Comparison of ENCODE assay signal across 10 cellular contexts in the genomic region with DNA sequence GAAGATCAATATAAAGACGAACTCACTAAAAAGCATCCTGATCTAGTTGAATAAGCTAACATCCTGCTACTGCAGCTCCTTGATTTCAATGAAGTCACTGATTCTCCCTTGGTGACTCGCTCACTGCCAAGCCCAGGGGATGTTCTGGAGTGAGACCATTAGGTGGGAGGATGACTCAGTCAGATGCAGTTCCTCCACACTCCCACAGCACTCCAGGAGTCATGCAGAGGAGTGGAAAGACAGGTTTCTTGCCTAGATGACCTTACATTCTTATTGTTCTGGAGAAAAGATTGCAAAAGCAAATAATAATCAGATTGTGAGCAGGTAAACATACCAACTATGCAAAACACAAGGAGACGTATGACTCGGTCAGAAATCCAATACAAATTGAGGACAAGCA. TPM values are rescaled to one million over a fixed set of nuclear protein-coding genes. Genes with fewer than 3 reads are reported as not detected.
A peak's percentile ranks its signal among the peaks of the same experiment; 100 is the strongest.
DNase-seq lines count a peak whose midpoint lies in the region; ATAC-seq and TF ChIP-seq lines count a peak whose summit lies in the region.
"Had no signal": no experiment of that assay in that cellular context is flagged by ENCODE, and none has a peak within 500 bp of the region (broad histone marks: within the 10 kb centered on the region; RNA-seq: fewer than 3 reads in every experiment).

No MANE protein-coding gene starts in this region.

- peak; percentile 80 for DNase-seq in AG08396 (ENCODE audit: low spot score)
- DNase-seq in HEK293T (ENCODE audit: extremely low spot score) = peak; percentile 13
- DNase-seq in astrocyte of the cerebellum (ENCODE audit: low read depth) = no peak
- no peak for DNase-seq in uterus
- DNase-seq in CD4-positive, alpha-beta memory T cell = no peak
- DNase-seq: activated CD8-positive, alpha-beta memory T cell treated with anti-CD3 and anti-CD28 coated beads, Interleukin-2, amount 50 U/mL, for 48 hours; left cardiac atrium had no signal

- H3K4me1 ChIP-seq in mesodermal cell (ENCODE audit: control insufficient read depth, insufficient read depth, low read length, poor library complexity, severe bottlenecking) = peaks cover 6% of the 10 kb centered on the region
- no peaks in the 10 kb centered on the region for H3K4me1 ChIP-seq in uterus
- H3K4me1 ChIP-seq in CD4-positive, alpha-beta memory T cell (ENCODE audit: insufficient read depth, low read length) = peaks cover 32% of the 10 kb centered on the region

- 82 to 100% methylated on average over 1 to 2 of the region's 4 CpGs for WGBS in mesodermal cell (ENCODE audit: insufficient coverage in 2 of 2), 2 experiments

- no peaks in the 10 kb centered on the region for H3K27me3 Mint-ChIP-seq in CD4-positive, alpha-beta memory T cell

- H3K27me3 ChIP-seq in uterus = no peaks in the 10 kb centered on the region
- H3K27me3 ChIP-seq in CD4-positive, alpha-beta memory T cell (ENCODE audit: insufficient read depth, low read length) = no peaks in the 10 kb centered on the region

- H3K9me3 ChIP-seq in mesodermal cell (ENCODE audit: control insufficient read depth, low read length) = no peaks in the 10 kb centered on the region
- no peaks in the 10 kb centered on the region for H3K9me3 ChIP-seq in uterus
- no peaks in the 10 kb centered on the region for H3K9me3 ChIP-seq in CD4-positive, alpha-beta memory T cell (ENCODE audit: control insufficient read depth in 1 of 2, low read length in 2 of 2)

- peaks cover 0 to 2% (median 0%) of the 10 kb centered on the region in 8 donors for H3K9me3 Mint-ChIP-seq in CD4-positive, alpha-beta memory T cell

- peak overlapping the region in 1 of 8 donors; percentile 36 for H3K4me3 Mint-ChIP-seq in CD4-positive, alpha-beta memory T cell

- H3K36me3 ChIP-seq in mesodermal cell (ENCODE audit: control insufficient read depth, insufficient read depth, low read length) (peaks cover 12% of the 10 kb centered on the region), uterus (no peaks in the 10 kb centered on the region)
- no peaks in the 10 kb centered on the region for H3K36me3 ChIP-seq in CD4-positive, alpha-beta memory T cell (ENCODE audit: insufficient read depth, low read length)

- peak overlapping the region in 2 of 7 donors; percentile 33 to 43 for H3K27ac Mint-ChIP-seq in CD4-positive, alpha-beta memory T cell

- CTCF ChIA-PET in HEK293T (lab: Yijun Ruan, JAX) = interaction anchor here (0.8 kb wide), 1 partner anchor 18 kb away, joined by 3 read pairs; no protein-coding TSS in a partner anchor
- CTCF ChIA-PET in CD4-positive, alpha-beta memory T cell (lab: Charles Lee; ENCODE audit: partially characterized antibody) = interaction anchor here (0.7 to 1.9 kb wide), 6 partner anchors 12 to 238 kb away, joined by 3 to 14 read pairs (median 4); a partner anchor contains a TSS

- TF ChIP-seq CTCF in astrocyte of the cerebellum (IDR thresholded peaks at IDR 0.05; ENCODE audit: low read depth, low read length, missing control alignments) (peak; percentile 5), uterus (IDR thresholded peaks at IDR 0.05) (no peak)

- POLR2A ChIA-PET in HEK293T (lab: Yijun Ruan, JAX) = no interaction called here
- POLR2A ChIA-PET in CD4-positive, alpha-beta memory T cell (lab: Charles Lee; ENCODE audit: partially characterized antibody) = interaction anchor here (0.6 to 1.6 kb wide), 4 partner anchors 9 to 86 kb away, joined by 3 to 6 read pairs (median 3); no protein-coding TSS in a partner anchor

- peaks cover 22 to 27% of the 10 kb centered on the region in 2 donors for H3K36me3 Mint-ChIP-seq in CD4-positive, alpha-beta memory T cell

- H3K4me3 ChIP-seq in astrocyte of the cerebellum (ENCODE audit: low read depth, low read length) (no peak overlapping the region), mesodermal cell (ENCODE audit: extremely low read depth, insufficient read depth, low read length, poor library complexity, severe bottlenecking) (no peak overlapping the region), uterus (no peak overlapping the region)
- H3K4me3 ChIP-seq in CD4-positive, alpha-beta memory T cell (ENCODE audit: low read length in 2 of 2) = no peak overlapping the region

- in situ Hi-C loops in astrocyte of the cerebellum (cut with HindIII; ENCODE audit: low sequenced_read_pairs) = no loop called here

- ATAC-seq in GM19463 (IDR thresholded peaks at IDR 0.05; ENCODE audit: unreplicated experiment) (no peak), HG03280 (IDR thresholded peaks at IDR 0.05; ENCODE audit: unreplicated experiment) (no peak)
- ATAC-seq: left cardiac atrium had no signal

- no peak for TF ChIP-seq POLR2A in uterus (IDR thresholded peaks at IDR 0.05)

- intact Hi-C loops in uterus (cut with DNase I; ENCODE audit: low total_unique reads) = no loop called here
- intact Hi-C loops in CD4-positive, alpha-beta memory T cell (cut with micrococcal nuclease) = no loop called here

- H3K27ac ChIP-seq in mesodermal cell (ENCODE audit: low read depth, low read length, severe bottlenecking) = peak overlapping the region; percentile 47
- H3K27ac ChIP-seq in uterus = no peak overlapping the region
- H3K27ac ChIP-seq in CD4-positive, alpha-beta memory T cell (ENCODE audit: low read depth, low read length) = no peak overlapping the region

- H3K4me1 Mint-ChIP-seq in CD4-positive, alpha-beta memory T cell = peaks cover 24 to 72% (median 63%) of the 10 kb centered on the region in 4 donors

TF ChIP-seq in HEK293T, 16 proteins besides CTCF, POLR2A, EP300 and RAD21:
- TF ChIP-seq TARDBP (IDR thresholded peaks at IDR 0.05) = no peak
- TF ChIP-seq, protein P1, sequence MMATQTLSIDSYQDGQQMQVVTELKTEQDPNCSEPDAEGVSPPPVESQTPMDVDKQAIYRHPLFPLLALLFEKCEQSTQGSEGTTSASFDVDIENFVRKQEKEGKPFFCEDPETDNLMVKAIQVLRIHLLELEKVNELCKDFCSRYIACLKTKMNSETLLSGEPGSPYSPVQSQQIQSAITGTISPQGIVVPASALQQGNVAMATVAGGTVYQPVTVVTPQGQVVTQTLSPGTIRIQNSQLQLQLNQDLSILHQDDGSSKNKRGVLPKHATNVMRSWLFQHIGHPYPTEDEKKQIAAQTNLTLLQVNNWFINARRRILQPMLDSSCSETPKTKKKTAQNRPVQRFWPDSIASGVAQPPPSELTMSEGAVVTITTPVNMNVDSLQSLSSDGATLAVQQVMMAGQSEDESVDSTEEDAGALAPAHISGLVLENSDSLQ (IDR thresholded peaks at IDR 0.05) = no peak
- TF ChIP-seq ELF4 (IDR thresholded peaks at IDR 0.05) = no peak
- no peak for TF ChIP-seq LEF1 (IDR thresholded peaks at IDR 0.05; ENCODE audit: borderline replicate concordance)
- no peak for TF ChIP-seq CTBP1 (IDR thresholded peaks at IDR 0.05; ENCODE audit: borderline replicate concordance)
- TF ChIP-seq FOXA1 (IDR thresholded peaks at IDR 0.05) = no peak
- no peak for TF ChIP-seq ZNF384 (IDR thresholded peaks at IDR 0.05)

RNA-seq across cellular contexts. Expression of a gene that starts 15.3 kb away (rescaled TPM):
- 2.9 TPM for polyA plus RNA-seq in mesodermal cell (2013, experiment 1 of 2)
- 2.3 TPM for polyA plus RNA-seq in mesodermal cell (2013, experiment 2 of 2)
- 1 to 10 TPM in 3 of 4 donors, under 1 TPM in 1; 0.88 to 4.0 (median 2.3) TPM for total RNA-seq in uterus
- 10 to 100 TPM; 30.8 to 31.4 TPM for total RNA-seq in CD4-positive, alpha-beta memory T cell
- polyA plus RNA-seq in CD4-positive, alpha-beta memory T cell = 1 to 10 TPM; 2.0 to 2.2 TPM

Comparison
In these comparisons a context has a peak if more than half of its experiments do, and no peak if none do; other contexts are left out.
1. DNase-seq: peak in AG08396 (single experiment) and HEK293T (single experiment); none in astrocyte of the cerebellum (single experiment), uterus (0 of 2) and CD4-positive, alpha-beta memory T cell (0 of 5).
2. RNA of a gene that starts 15.3 kb away (total RNA-seq): 30.8 to 31.4 TPM in CD4-positive, alpha-beta memory T cell; 0.88 to 4.0 TPM in uterus; every median in the first group is over 4 times any median in the second.